ENCODE assay signal across 1 cellular context in genomic region chr1:1000357-1001056, GRCh38.
TF ChIP-seq lines count a peak whose summit lies in the region.

No MANE protein-coding gene starts in this region.

TF ChIP-seq in HepG2, 621 proteins besides CTCF, POLR2A, EP300 and RAD21 (continued from another document and continues in another):
- TF ChIP-seq ZNF280B (CRISPR knock-in tag; IDR thresholded peaks at IDR 0.05; ENCODE audit: borderline replicate concordance) (peak; percentile 67; the same call in 1 of the 2 replicates), ZNF407 (CRISPR knock-in tag; IDR thresholded peaks at IDR 0.05; ENCODE audit: not compliant biosample characterization) (peak; percentile 23), PLRG1 (conservative IDR thresholded peaks at IDR 0.05) (no peak), SCMH1 (CRISPR knock-in tag; IDR thresholded peaks at IDR 0.05; ENCODE audit: borderline replicate concordance) (no peak), GTF3A (CRISPR knock-in tag; conservative IDR thresholded peaks at IDR 0.05) (0 out of 2 replicates have a peak, but pooled peaks have one; percentile 31), ZNF557 (CRISPR knock-in tag; IDR thresholded peaks at IDR 0.05) (peak; percentile 79; the same call in 1 of the 2 replicates), ZNF839 (CRISPR knock-in tag; IDR thresholded peaks at IDR 0.05; ENCODE audit: borderline replicate concordance) (peak; percentile 29; the same call in 1 of the 2 replicates), ZSCAN25 (CRISPR knock-in tag; IDR thresholded peaks at IDR 0.05) (peak; percentile 45; the same call in 1 of the 2 replicates), MYNN (CRISPR knock-in tag; IDR thresholded peaks at IDR 0.05; ENCODE audit: low read depth) (no peak), ZNF292 (CRISPR knock-in tag; IDR thresholded peaks at IDR 0.05; ENCODE audit: borderline replicate concordance, low read depth) (no peak), MATR3 (CRISPR knock-in tag; IDR thresholded peaks at IDR 0.05) (no peak), YEATS2 (CRISPR knock-in tag; IDR thresholded peaks at IDR 0.05; ENCODE audit: borderline replicate concordance) (0 out of 2 replicates have a peak, but pooled peaks have one; percentile 13), TOE1 (CRISPR knock-in tag; IDR thresholded peaks at IDR 0.05) (no peak), FOXK2 (IDR thresholded peaks at IDR 0.05) (no peak), PBX2 (CRISPR knock-in tag; IDR thresholded peaks at IDR 0.05) (no peak), E2F5 (CRISPR knock-in tag; conservative IDR thresholded peaks at IDR 0.05) (no peak), SNAPC5 (CRISPR knock-in tag; IDR thresholded peaks at IDR 0.05; ENCODE audit: borderline replicate concordance) (no peak), SIN3B (IDR thresholded peaks at IDR 0.05; ENCODE audit: low read length) (no peak; the same call in 1 of the 2 replicates), SAFB2 (CRISPR knock-in tag; IDR thresholded peaks at IDR 0.05; ENCODE audit: borderline replicate concordance, low read depth) (peak; percentile 68; the same call in 1 of the 2 replicates), HNF1A (IDR thresholded peaks at IDR 0.05; ENCODE audit: low read depth) (no peak), HNF1A (CRISPR knock-in tag; IDR thresholded peaks at IDR 0.05; ENCODE audit: borderline replicate concordance) (peak; percentile 75), CREB1 (IDR thresholded peaks at IDR 0.05) (peak; percentile 100), CREB1 (CRISPR knock-in tag; IDR thresholded peaks at IDR 0.05) (peak; percentile 96), SMC3 (IDR thresholded peaks at IDR 0.05; ENCODE audit: low read length) (no peak), ZNF703 (CRISPR knock-in tag; IDR thresholded peaks at IDR 0.05; ENCODE audit: borderline replicate concordance) (peak; percentile 69; the same call in 1 of the 2 replicates), MAF1 (CRISPR knock-in tag; IDR thresholded peaks at IDR 0.05; ENCODE audit: borderline replicate concordance) (0 out of 2 replicates have a peak, but pooled peaks have one; percentile 35), ZNF253 (CRISPR knock-in tag; IDR thresholded peaks at IDR 0.05; ENCODE audit: borderline replicate concordance) (peak; percentile 62; the same call in 1 of the 2 replicates), XBP1 (CRISPR knock-in tag; IDR thresholded peaks at IDR 0.05) (no peak), U2AF2 (IDR thresholded peaks at IDR 0.05; ENCODE audit: low read depth, low read length) (no peak), ZNF136 (CRISPR knock-in tag; IDR thresholded peaks at IDR 0.05; ENCODE audit: low read depth) (no peak), ZBTB10 (CRISPR knock-in tag; IDR thresholded peaks at IDR 0.05; ENCODE audit: borderline replicate concordance) (peak; percentile 80), HNF1B (CRISPR knock-in tag; IDR thresholded peaks at IDR 0.05) (peak; percentile 75; the same call in 1 of the 2 replicates), ZNF343 (CRISPR knock-in tag; IDR thresholded peaks at IDR 0.05) (peak; percentile 78; the same call in 1 of the 2 replicates), HMG20B (CRISPR knock-in tag; conservative IDR thresholded peaks at IDR 0.05) (no peak), FOXA3 (CRISPR knock-in tag; IDR thresholded peaks at IDR 0.05) (peak; percentile 46; the same call in 1 of the 2 replicates), TBX2 (CRISPR knock-in tag; IDR thresholded peaks at IDR 0.05; ENCODE audit: borderline replicate concordance) (peak; percentile 79)
